15 cellular contexts compared by ENCODE assay signal in genomic region chr19:7267792-7268736, GRCh38. TPM values are rescaled to one million over a fixed set of nuclear protein-coding genes. Genes with fewer than 3 reads are reported as not detected.
A peak's percentile ranks its signal among the peaks of the same experiment; 100 is the strongest.
DNase-seq lines count a peak whose midpoint lies in the region; ATAC-seq and TF ChIP-seq lines count a peak whose summit lies in the region.
"Had no signal": no experiment of that assay in that cellular context is flagged by ENCODE, and none has a peak within 500 bp of the region (broad histone marks: within the 10 kb centered on the region; RNA-seq: fewer than 3 reads in every experiment).

No MANE protein-coding gene starts in this region.

- H3K4me1 ChIP-seq in mucosa of rectum (ENCODE audit: control insufficient read depth in 2 of 2, insufficient read depth in 2 of 2, low read length in 2 of 2) (peaks cover 13 to 16% of the 10 kb centered on the region in 2 donors), sigmoid colon (peaks cover 0 to 37% (median 26%) of the 10 kb centered on the region in 4 donors)

- no peak for TF ChIP-seq EP300 in sigmoid colon (IDR thresholded peaks at IDR 0.05)

- no peak for TF ChIP-seq CTCF in sigmoid colon (IDR thresholded peaks at IDR 0.05)

- DNase-seq in Ammon's horn (ENCODE audit: low spot score) (peak; percentile 17), KBM-7 (peak; percentile 48), amniotic epithelial cell (ENCODE audit: low read depth) (peak; percentile 10), DMS153 (lab: John Stamatoyannopoulos, UW) (no peak), sigmoid colon (no peak), H4 (ENCODE audit: low spot score) (no peak)
- DNase-seq: activated B cell treated with CpG ODN at 0.5 μM for 24 hours; activated effector memory CD4-positive, alpha-beta T cell treated with Interleukin-2 at 50 U/mL for 16 hours; glutamatergic neuron had no signal

- WGBS in sigmoid colon, 2 donors = 24 to 72% methylated on average over 22 of the region's 22 CpGs

- in situ Hi-C loops in KBM-7 (cut with MboI; ENCODE audit: low pct_unique_long_range_greater_than_20kb, low sequenced_read_pairs) = no loop called here

- H3K9me3 ChIP-seq in mucosa of rectum (ENCODE audit: control insufficient read depth in 2 of 2, low read length in 2 of 2) (no peaks in the 10 kb centered on the region), sigmoid colon (no peaks in the 10 kb centered on the region)
- H3K9me3 ChIP-seq: esophagus muscularis mucosa had no signal

- peak overlapping the region in 1 of 2 donors; percentile 3 for H3K9ac ChIP-seq in mucosa of rectum (ENCODE audit: low read depth in 1 of 2, low read length in 2 of 2)

- H3K27me3 ChIP-seq in mucosa of rectum (ENCODE audit: control insufficient read depth in 2 of 2, insufficient read depth in 2 of 2, low read length in 2 of 2) (no peaks in the 10 kb centered on the region), sigmoid colon (no peaks in the 10 kb centered on the region)
- H3K27me3 ChIP-seq: esophagus muscularis mucosa had no signal

- H3K27ac ChIP-seq in mucosa of rectum (ENCODE audit: low read depth in 2 of 2, low read length in 2 of 2) (peak overlapping the region; percentile 16 to 31), sigmoid colon (no peak overlapping the region)
- H3K27ac ChIP-seq: esophagus muscularis mucosa had no signal

- intact Hi-C loops in sigmoid colon (cut with DNase I) = no loop called here

- TF ChIP-seq POLR2A in sigmoid colon (IDR thresholded peaks at IDR 0.05) = no peak

- H3K4me3 ChIP-seq in mucosa of rectum (ENCODE audit: low read length in 2 of 2) (peak overlapping the region in 1 of 2 donors; percentile 44), sigmoid colon (no peak overlapping the region)
- H3K4me3 ChIP-seq: esophagus muscularis mucosa had no signal

- H3K36me3 ChIP-seq in mucosa of rectum (ENCODE audit: control insufficient read depth in 2 of 2, insufficient read depth in 2 of 2, low read length in 2 of 2) = peaks cover 10 to 13% of the 10 kb centered on the region in 2 donors
- H3K36me3 ChIP-seq in sigmoid colon = peaks cover 6 to 17% (median 11%) of the 10 kb centered on the region in 4 donors

- ATAC-seq in GM21576 (IDR thresholded peaks at IDR 0.05; ENCODE audit: unreplicated experiment) = no peak
- ATAC-seq: HCT116; Panc1; stimulated activated memory B cell treated with anti-CD40 and anti-IgM and Interleukin-4, amounts not matched to agents 10 μg/mL and 1 μg/mL and 100 μg/mL, for 72 hours had no signal

RNA-seq across cellular contexts. Expression of gene INSR, which starts 26.1 kb away (rescaled TPM):
- total RNA-seq in sigmoid colon = 10 to 100 TPM; 67.1 to 83.1 (median 80.6) TPM
- polyA plus RNA-seq in sigmoid colon = 10 to 100 TPM in 1 of 3 donors, 1 to 10 TPM in 2; 3.0 to 18.8 (median 3.2) TPM
- 3.3 and 3.8 TPM in 2 replicates for total RNA-seq in H4 (2014; rRNA removed; shearing (Covaris generic))

Comparison
In these comparisons a context has a peak if more than half of its experiments do, and no peak if none do; other contexts are left out.
1. DNase-seq: peak in Ammon's horn (single experiment), KBM-7 (single experiment) and amniotic epithelial cell (single experiment); none in DMS153 (single experiment), sigmoid colon (single experiment) and H4 (single experiment).
2. H3K27ac ChIP-seq: peak in mucosa of rectum (2 of 2); none in sigmoid colon (0 of 4).
3. RNA of gene INSR, which starts 26.1 kb away (total RNA-seq): 67.1 to 83.1 TPM in sigmoid colon; 3.3 to 3.8 TPM in H4; every median in the first group is over 10 times any median in the second.